ENCODE assay signal across 10 cellular contexts in the genomic region with DNA sequence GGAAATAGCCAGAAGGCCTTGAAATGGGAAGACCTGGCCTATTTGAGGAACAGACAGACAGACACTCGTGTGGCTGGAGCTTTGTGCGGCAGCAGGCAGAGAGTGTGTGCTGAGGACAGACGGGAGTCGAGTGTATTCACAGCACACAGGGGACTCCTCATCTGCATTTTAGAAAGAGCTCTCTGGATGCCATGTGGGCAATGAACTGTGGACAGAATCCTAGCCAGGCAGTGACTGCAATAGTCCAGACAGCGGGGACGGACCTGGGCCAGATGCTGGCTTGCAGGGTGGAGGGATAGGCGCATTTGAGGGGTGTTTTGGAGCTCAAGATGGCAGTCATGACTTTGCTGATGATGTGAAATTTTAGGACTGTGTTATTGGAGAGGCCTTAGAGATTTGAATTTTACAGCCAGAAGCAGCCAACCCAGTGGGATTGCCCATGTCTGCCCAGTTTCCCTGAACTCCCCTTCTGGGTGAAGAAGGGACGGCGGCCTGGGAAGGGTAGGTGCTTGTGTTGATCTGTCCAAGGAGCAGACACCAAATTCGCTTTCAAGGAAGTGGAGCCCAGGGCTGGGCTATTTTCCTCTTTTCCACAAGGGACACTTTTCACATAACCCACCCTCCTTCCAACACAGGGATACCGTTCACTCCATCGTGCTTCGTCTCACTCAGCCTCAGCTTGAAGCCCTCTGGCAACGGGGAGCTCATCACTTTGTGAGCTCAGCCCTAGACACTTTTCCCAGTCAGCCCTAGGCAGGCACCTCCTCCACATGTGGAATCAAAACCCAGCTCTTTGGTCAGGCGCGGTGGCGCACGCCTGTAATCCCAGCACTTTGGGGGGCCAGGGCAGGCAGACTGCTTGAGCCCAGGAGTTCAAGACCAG. TPM values are rescaled to one million over a fixed set of nuclear protein-coding genes. Genes with fewer than 3 reads are reported as not detected.
DNase-seq lines count a peak whose midpoint lies in the region; ATAC-seq, FAIRE-seq and TF ChIP-seq lines count a peak whose summit lies in the region.
"Had no signal": no experiment of that assay in that cellular context is flagged by ENCODE, and none has a peak within 500 bp of the region (broad histone marks: within the 10 kb centered on the region; RNA-seq: fewer than 3 reads in every experiment).

No MANE protein-coding gene starts in this region.

- H2BK5ac ChIP-seq in H1 (ENCODE audit: low read depth, low read length): no peak overlapping the region

- H3K4me1 Mint-ChIP-seq in CD8-positive, alpha-beta memory T cell: peaks cover 12 to 16% (median 12%) of the 10 kb centered on the region in 3 donors

- H3K4me3 ChIP-seq in PC-9 (peak overlapping the region; percentile 57), H1 (ENCODE audit: extremely low read depth in 1 of 4, insufficient read depth in 2 of 4, low read depth in 3 of 4, low read length in 4 of 4) (no peak overlapping the region), osteoblast (ENCODE audit: insufficient read depth, low read length) (no peak overlapping the region)
- no peak overlapping the region for H3K4me3 ChIP-seq in CD8-positive, alpha-beta memory T cell (ENCODE audit: low read length)

- H4K20me1 ChIP-seq in PC-9 (ENCODE audit: insufficient read depth) (no peaks in the 10 kb centered on the region), H1 (replicated peaks in 1 of 2; ENCODE audit: control insufficient read depth in 1 of 2, insufficient read depth in 2 of 2, low read length in 2 of 2) (no peaks in the 10 kb centered on the region), osteoblast (ENCODE audit: insufficient read depth, low read length) (no peaks in the 10 kb centered on the region)

- intact Hi-C loops in PC-9 (cut with micrococcal nuclease; ENCODE audit: unreplicated experiment): no loop called here

- H3K79me2 ChIP-seq in PC-9 (ENCODE audit: low read depth) (no peaks in the 10 kb centered on the region), H1 (ENCODE audit: control insufficient read depth in 1 of 2, insufficient read depth in 2 of 2, low read length in 2 of 2) (no peaks in the 10 kb centered on the region), osteoblast (ENCODE audit: insufficient read depth, low read length) (peaks cover 7% of the 10 kb centered on the region)

- peaks cover 18% of the 10 kb centered on the region; the same call in 1 of the 2 replicates for H3F3A ChIP-seq in PC-9 (ENCODE audit: insufficient read depth, low read depth)

- H3K4me1 ChIP-seq in PC-9 (replicated peaks; ENCODE audit: insufficient read depth) (peaks cover 26% of the 10 kb centered on the region), H1 (replicated peaks in 1 of 4; ENCODE audit: control insufficient read depth in 3 of 4, insufficient read depth in 4 of 4, low read length in 3 of 4) (no peaks in the 10 kb centered on the region; a peak in 3 of 7 replicates), osteoblast (ENCODE audit: insufficient read depth, low read length) (peaks cover 35% of the 10 kb centered on the region)
- H3K4me1 ChIP-seq in CD8-positive, alpha-beta memory T cell (ENCODE audit: insufficient read depth, low read length): peaks cover 6% of the 10 kb centered on the region

- ATAC-seq in left lobe of liver: no peak

- no peak overlapping the region for H2BK120ac ChIP-seq in H1 (replicated peaks; ENCODE audit: low read depth, low read length)

- no peaks in the 10 kb centered on the region for H3K9me3 Mint-ChIP-seq in CD8-positive, alpha-beta memory T cell

- H3K9me3 ChIP-seq in PC-9 (ENCODE audit: insufficient read depth, low read depth) (no peaks in the 10 kb centered on the region), H1 (ENCODE audit: insufficient read depth in 2 of 2, low read depth in 1 of 2, low read length in 1 of 2) (no peaks in the 10 kb centered on the region), osteoblast (ENCODE audit: low read depth, low read length) (no peaks in the 10 kb centered on the region)
- no peaks in the 10 kb centered on the region for H3K9me3 ChIP-seq in CD8-positive, alpha-beta memory T cell (ENCODE audit: low read length)

- H4K91ac ChIP-seq in H1 (replicated peaks; ENCODE audit: insufficient read length, low read length): no peak overlapping the region

- no peak overlapping the region for H3K14ac ChIP-seq in H1 (ENCODE audit: insufficient read length)

- H3K18ac ChIP-seq in H1 (ENCODE audit: extremely low read depth, low read length): no peak overlapping the region

- no peak overlapping the region for H3K4ac ChIP-seq in H1 (replicated peaks; ENCODE audit: insufficient read length, low read depth, low read length)

- no peaks in the 10 kb centered on the region for H3K23me2 ChIP-seq in H1 (ENCODE audit: low read depth, low read length)

- no peak for TF ChIP-seq EP300 in H1 (IDR thresholded peaks at IDR 0.05; ENCODE audit: borderline replicate concordance in 1 of 2, low read depth in 2 of 2, low read length in 2 of 2)

- CTCF ChIA-PET in PC-9 (lab: Charles Lee): no interaction called here
- CTCF ChIA-PET in H1 (lab: Charles Lee; ENCODE audit: partially characterized antibody): interaction anchor here (0.6 to 3.8 kb wide), 13 partner anchors 9 to 279 kb away, joined by 3 to 19 read pairs (median 3); a partner anchor contains a TSS
- CTCF ChIA-PET in CD8-positive, alpha-beta memory T cell (lab: Charles Lee): no interaction called here

- no peaks in the 10 kb centered on the region for H3K9me2 ChIP-seq in PC-9 (ENCODE audit: insufficient read depth)

- H3K27ac Mint-ChIP-seq in CD8-positive, alpha-beta memory T cell: peak overlapping the region in 2 of 8 donors; percentile 35 to 51

- POLR2A ChIA-PET in PC-9 (lab: Charles Lee; ENCODE audit: unreplicated experiment) (interaction anchor here (0.6 to 1.2 kb wide), 3 partner anchors 43 to 517 kb away, joined by 3 to 6 read pairs (median 5); no protein-coding TSS in a partner anchor), H1 (lab: Charles Lee; ENCODE audit: partially characterized antibody) (no interaction called here)
- POLR2A ChIA-PET in CD8-positive, alpha-beta memory T cell (lab: Charles Lee): no interaction called here

- H3K4me2 ChIP-seq in PC-9 (peak overlapping the region; percentile 92), H1 (ENCODE audit: insufficient read depth in 1 of 2, low read depth in 2 of 2, low read length in 2 of 2) (no peak overlapping the region), osteoblast (ENCODE audit: insufficient read depth, low read length) (peak overlapping the region; percentile 79)

- H3K23ac ChIP-seq in H1 (ENCODE audit: insufficient read length): no peak overlapping the region

- peaks cover 9 to 16% of the 10 kb centered on the region in 2 donors for H3K27me3 Mint-ChIP-seq in CD8-positive, alpha-beta memory T cell

- no peak overlapping the region for H2AK5ac ChIP-seq in H1 (ENCODE audit: low read depth, low read length)

- no peak for TF ChIP-seq POLR2A in H1 (IDR thresholded peaks at IDR 0.05; ENCODE audit: control extremely low read depth in 1 of 2, low read depth in 2 of 2, low read length in 2 of 2)

- TF ChIP-seq CTCF in PC-9 (conservative IDR thresholded peaks at IDR 0.05) (no peak), H1 (IDR thresholded peaks at IDR 0.05; ENCODE audit: control extremely low read depth in 1 of 3, insufficient read depth in 1 of 3, low read depth in 1 of 3, low read length in 3 of 3) (no peak), osteoblast (IDR thresholded peaks at IDR 0.05; ENCODE audit: extremely low read depth, low read depth, low read length) (no peak)

- H3K9ac ChIP-seq in H1 (replicated peaks in 1 of 4; ENCODE audit: extremely low read depth in 1 of 4, low read depth in 3 of 4, low read length in 3 of 4): no peak overlapping the region

- H2BK20ac ChIP-seq in H1 (ENCODE audit: low read length): no peak overlapping the region

- DNase-seq in Daoy (ENCODE audit: low read depth) (peak; percentile 56), PC-9 (no peak), H1 (ENCODE audit: low read depth in 1 of 2, low spot score in 2 of 2) (no peak), osteoblast (ENCODE audit: insufficient read length, low spot score, missing footprints) (no peak), left lobe of liver (ENCODE audit: low spot score) (no peak), RPMI8226 (no peak)
- DNase-seq in CD8-positive, alpha-beta memory T cell: no peak
- DNase-seq in effector CD8-positive, alpha-beta T cell (lab: John Stamatoyannopoulos, UW): no peak
- DNase-seq: NCI-H446 had no signal

- peak overlapping the region in 3 of 7 donors; percentile 29 to 82 (median 77) for H3K4me3 Mint-ChIP-seq in CD8-positive, alpha-beta memory T cell

- 81% methylated on average over 18 of the region's 18 CpGs; no CpG with 5 or more reads in 1 of the 2 experiments for WGBS in H1 (ENCODE audit: extremely low coverage in 1 of 2, insufficient coverage in 1 of 2, insufficient read length in 1 of 2, insufficient replicate concordance in 2 of 2, low coverage in 1 of 2, low lambda C conversion rate in 2 of 2, missing lambda C conversion rate in 1 of 2), 2 experiments

- H2BK12ac ChIP-seq in H1 (ENCODE audit: low read depth, low read length): 0 out of 2 replicates have a peak overlapping the region, but pooled peaks have one; percentile 27

- H3K27me3 ChIP-seq in PC-9 (ENCODE audit: insufficient read depth, low read depth): no peaks in the 10 kb centered on the region
- H3K27me3 ChIP-seq in H1 (replicated peaks in 1 of 4; ENCODE audit: control insufficient read depth in 3 of 4, extremely low read depth in 1 of 4, insufficient read depth in 3 of 4, low read length in 3 of 4): no peaks in the 10 kb centered on the region
- no peaks in the 10 kb centered on the region for H3K27me3 ChIP-seq in osteoblast (ENCODE audit: insufficient read depth, low read length)
- H3K27me3 ChIP-seq in CD8-positive, alpha-beta memory T cell (ENCODE audit: insufficient read depth, low read length, poor library complexity, severe bottlenecking): no peaks in the 10 kb centered on the region

- H3K27ac ChIP-seq in PC-9 (peak overlapping the region; percentile 96), H1 (ENCODE audit: low read depth, low read length) (no peak overlapping the region), osteoblast (ENCODE audit: low read depth, low read length) (peak overlapping the region; percentile 92)
- H3K27ac ChIP-seq in CD8-positive, alpha-beta memory T cell (ENCODE audit: low read depth, low read length): no peak overlapping the region

- TF ChIP-seq RAD21 in H1 (IDR thresholded peaks at IDR 0.05 in 1 of 2, conservative IDR thresholded peaks at IDR 0.05 in 1 of 2; ENCODE audit: low read depth in 2 of 2, low read length in 2 of 2): no peak

- H4K8ac ChIP-seq in H1 (ENCODE audit: extremely low read depth, insufficient read depth, low read length): peak overlapping the region; percentile 65; the same call in 1 of the 2 replicates

- H3K36me3 ChIP-seq in PC-9 (ENCODE audit: low read depth) (no peaks in the 10 kb centered on the region), H1 (ENCODE audit: control insufficient read depth in 2 of 4, insufficient read depth in 4 of 4, low read length in 3 of 4) (no peaks in the 10 kb centered on the region), osteoblast (ENCODE audit: insufficient read depth, low read length) (no peaks in the 10 kb centered on the region)
- H3K36me3 ChIP-seq in CD8-positive, alpha-beta memory T cell (ENCODE audit: insufficient read depth, low read length): no peaks in the 10 kb centered on the region

- H2BK15ac ChIP-seq in H1 (ENCODE audit: low read length): no peak overlapping the region

- peak overlapping the region; percentile 73; the same call in 1 of the 2 replicates for H2AFZ ChIP-seq in PC-9
- H2AFZ ChIP-seq in H1 (ENCODE audit: low read length): no peak overlapping the region
- H2AFZ ChIP-seq in osteoblast (ENCODE audit: low read length): peak overlapping the region; percentile 67

- no TSS peak for BruUV-seq in PC-9 (replicated peaks; lab: Mats Ljungman, UMichigan)

- no peak overlapping the region for H3K56ac ChIP-seq in H1 (replicated peaks; ENCODE audit: insufficient read length, low read depth, low read length)

- no peak for FAIRE-seq in H1 (lab: Jason Lieb, UNC)
- FAIRE-seq: frontal cortex had no signal

- no peak overlapping the region for H4K5ac ChIP-seq in H1 (ENCODE audit: insufficient read length, low read depth, low read length)

- no peaks in the 10 kb centered on the region for H3K36me3 Mint-ChIP-seq in CD8-positive, alpha-beta memory T cell

- H3K79me1 ChIP-seq in H1 (ENCODE audit: low read depth, low read length): no peaks in the 10 kb centered on the region

RNA-seq across cellular contexts. Expression of a gene that starts 43.8 kb away (rescaled TPM):
- 11.1 and 14.9 TPM in 2 replicates for total RNA-seq in Daoy (2014; rRNA removed; shearing (Covaris generic))
- total RNA-seq in PC-9 (2021): 12.9 and 14.1 TPM in 2 replicates
- total RNA-seq in H1 (2021; fragmentation: NEBNext Ultra II Directional; extraction: Animal tissue kit (Norgen Biotek cat#: 25700)): 22.0 and 23.1 TPM in 2 replicates
- 11.0 and 11.8 TPM in 2 replicates for polyA plus RNA-seq in H1 (2011; rRNA removed)
- polyA plus RNA-seq in H1 (2011; cell fraction: cytosol; rRNA removed): 10.9 TPM
- 9.0 TPM for polyA plus RNA-seq in H1 (2011; cell fraction: nucleus; rRNA removed)
- 13.6 to 16.1 TPM (median 14.7 TPM) in 4 replicates for polyA plus RNA-seq in H1 (2012, experiment 1 of 2)
- polyA plus RNA-seq in H1 (2012, experiment 2 of 2): 11.5 TPM
- polyA plus RNA-seq in H1 (2013, experiment 1 of 2): 12.9 TPM
- 12.2 TPM for polyA plus RNA-seq in H1 (2013, experiment 2 of 2)
- polyA minus RNA-seq in H1 (2011; rRNA and poly(A)+ RNA removed): 12.1 and 14.5 TPM in 2 replicates
- 8.5 TPM for polyA minus RNA-seq in H1 (2011; cell fraction: cytosol; rRNA and poly(A)+ RNA removed)
- 7.5 TPM for polyA minus RNA-seq in H1 (2011; cell fraction: nucleus; rRNA and poly(A)+ RNA removed)
- total RNA-seq in osteoblast: 1.8 and 2.4 TPM in 2 replicates
- total RNA-seq in CD8-positive, alpha-beta memory T cell: 10 to 100 TPM; 30.6 to 30.8 TPM
- polyA plus RNA-seq in CD8-positive, alpha-beta memory T cell: 2.4 TPM
- total RNA-seq in left lobe of liver: 0.43 TPM

RNA-seq across cellular contexts. Expression of a gene that starts 50.9 kb away (rescaled TPM):
- total RNA-seq in Daoy (2014; rRNA removed; shearing (Covaris generic)): 0.33 and 1.3 TPM in 2 replicates
- not detected in 2 replicates for total RNA-seq in PC-9 (2021)
- total RNA-seq in H1 (2021; fragmentation: NEBNext Ultra II Directional; extraction: Animal tissue kit (Norgen Biotek cat#: 25700)): not detected in 2 replicates
- 0.08 and 0.20 TPM in 2 replicates for polyA plus RNA-seq in H1 (2011; rRNA removed)
- polyA plus RNA-seq in H1 (2011; cell fraction: cytosol; rRNA removed): 0.18 TPM
- not detected for polyA plus RNA-seq in H1 (2011; cell fraction: nucleus; rRNA removed)
- not detected in 4 replicates for polyA plus RNA-seq in H1 (2012, experiment 1 of 2)
- not detected for polyA plus RNA-seq in H1 (2012, experiment 2 of 2)
- not detected for polyA plus RNA-seq in H1 (2013, experiment 1 of 2)
- not detected for polyA plus RNA-seq in H1 (2013, experiment 2 of 2)
- polyA minus RNA-seq in H1 (2011; rRNA and poly(A)+ RNA removed): not detected in 2 replicates
- polyA minus RNA-seq in H1 (2011; cell fraction: cytosol; rRNA and poly(A)+ RNA removed): not detected
- not detected for polyA minus RNA-seq in H1 (2011; cell fraction: nucleus; rRNA and poly(A)+ RNA removed)
- 0.29 and 0.36 TPM in 2 replicates for total RNA-seq in osteoblast
- not detected for total RNA-seq in CD8-positive, alpha-beta memory T cell
- not detected for polyA plus RNA-seq in CD8-positive, alpha-beta memory T cell
- 16.4 TPM for total RNA-seq in left lobe of liver
- total RNA-seq: frontal cortex had no signal

Comparison
In these comparisons a context has a peak if more than half of its experiments do, and no peak if none do; other contexts are left out.
1. H3K27ac ChIP-seq: peak in PC-9 (single experiment) and osteoblast (single experiment); none in H1 (single experiment) and CD8-positive, alpha-beta memory T cell (single experiment).
2. H3K4me2 ChIP-seq: peak in PC-9 (single experiment) and osteoblast (single experiment); none in H1 (0 of 2).